8 cellular contexts compared by ENCODE assay signal in genomic region chr2:24365051-24365450, GRCh38. TPM values are rescaled to one million over a fixed set of nuclear protein-coding genes. Genes with fewer than 3 reads are reported as not detected.
DNase-seq lines count a peak whose midpoint lies in the region; ATAC-seq and TF ChIP-seq lines count a peak whose summit lies in the region.

No MANE protein-coding gene starts in this region.

- no peaks in the 10 kb centered on the region for H3K36me3 ChIP-seq in PC-9 (ENCODE audit: low read depth)

- peak; percentile 34 for ATAC-seq in GM21529 (IDR thresholded peaks at IDR 0.05; ENCODE audit: unreplicated experiment)
- no peak for ATAC-seq in HG02588 (IDR thresholded peaks at IDR 0.05; ENCODE audit: unreplicated experiment)
- no peak for ATAC-seq in GM21825 (IDR thresholded peaks at IDR 0.05; ENCODE audit: unreplicated experiment)

- intact Hi-C loops in PC-9 (cut with micrococcal nuclease; ENCODE audit: unreplicated experiment) (loop anchor here (10.0 kb wide), 1 partner anchor 130 kb away; no protein-coding TSS in a partner anchor), cardiac septum (cut with DNase I) (loop anchor here (10.0 kb wide), 1 partner anchor 280 kb away; the partner anchor contains the start of gene TP53I3)

- H3K79me2 ChIP-seq in PC-9 (ENCODE audit: low read depth): no peaks in the 10 kb centered on the region

- H2AFZ ChIP-seq in PC-9: peak overlapping the region; percentile 22; the same call in 1 of the 2 replicates

- no peaks in the 10 kb centered on the region for H4K20me1 ChIP-seq in PC-9 (ENCODE audit: insufficient read depth)

- peaks cover 17% of the 10 kb centered on the region; the same call in 1 of the 2 replicates for H3F3A ChIP-seq in PC-9 (ENCODE audit: insufficient read depth, low read depth)

- H3K9me3 ChIP-seq in PC-9 (ENCODE audit: insufficient read depth, low read depth): no peaks in the 10 kb centered on the region

- H3K4me2 ChIP-seq in PC-9: peak overlapping the region; percentile 48

- no peaks in the 10 kb centered on the region for H3K27me3 ChIP-seq in PC-9 (ENCODE audit: insufficient read depth, low read depth)

- H3K4me3 ChIP-seq in PC-9 (no peak overlapping the region), skin epidermis (no peak overlapping the region)

- no peaks in the 10 kb centered on the region for H3K9me2 ChIP-seq in PC-9 (ENCODE audit: insufficient read depth)

- H3K27ac ChIP-seq in PC-9 (peak overlapping the region; percentile 37; the same call in 1 of the 2 replicates), skin epidermis (peak overlapping the region in 16 of 21 experiments; percentile 6 to 78 (median 49))

- DNase-seq in PC-9: peak; percentile 72 to 74
- peak; percentile 93 for DNase-seq in cardiac septum (ENCODE audit: low spot score)
- DNase-seq in NK-92 treated with Interleukin-12 subunit alpha and Interleukin-12 subunit beta, amount 100 ng/mL, for 24 hours (lab: John Stamatoyannopoulos, UW): no peak
- DNase-seq in NCI-H128 (lab: John Stamatoyannopoulos, UW; ENCODE audit: unreplicated experiment): no peak

- CTCF ChIA-PET in PC-9 (lab: Charles Lee): no interaction called here

- peaks cover 24% of the 10 kb centered on the region for H3K4me1 ChIP-seq in PC-9 (replicated peaks; ENCODE audit: insufficient read depth)

- TF ChIP-seq CTCF in PC-9 (conservative IDR thresholded peaks at IDR 0.05): no peak

- POLR2A ChIA-PET in PC-9 (lab: Charles Lee; ENCODE audit: unreplicated experiment): no interaction called here

- no TSS peak for BruUV-seq in PC-9 (replicated peaks; lab: Mats Ljungman, UMichigan)

RNA-seq across cellular contexts. Expression of gene ITSN2, which starts 4.7 kb away (rescaled TPM):
- 28.4 and 30.4 TPM in 2 replicates for total RNA-seq in PC-9 (2021)
- total RNA-seq in cardiac septum: 46.1 TPM

Comparison
In these comparisons a context has a peak if more than half of its experiments do, and no peak if none do; other contexts are left out.
1. DNase-seq: peak in PC-9 (2 of 2) and cardiac septum (single experiment); none in NK-92 treated with Interleukin-12 subunit alpha and Interleukin-12 subunit beta, amount 100 ng/mL, for 24 hours (single experiment) and NCI-H128 (single experiment).